In genomic region chr10:4812041-4812440, GRCh38 we compare ENCODE assay signal across 1 cellular context.
TF ChIP-seq lines count a peak whose summit lies in the region.

No MANE protein-coding gene starts in this region.

TF ChIP-seq in IMR-90, 13 proteins besides CTCF, POLR2A, EP300 and RAD21:
- TF ChIP-seq MAZ (IDR thresholded peaks at IDR 0.05; ENCODE audit: borderline replicate concordance, low read depth, low read length) (no peak), RCOR1 (IDR thresholded peaks at IDR 0.05; ENCODE audit: insufficient replicate concordance, low read length) (no peak), ELK1 (IDR thresholded peaks at IDR 0.05; ENCODE audit: borderline replicate concordance, low read depth, low read length) (no peak), FOS (IDR thresholded peaks at IDR 0.05; ENCODE audit: low read depth, low read length) (no peak), NFE2L2 (IDR thresholded peaks at IDR 0.05; ENCODE audit: low read depth, low read length) (no peak), RFX5 (IDR thresholded peaks at IDR 0.05; ENCODE audit: low read depth, low read length) (no peak)
